In the genomic region with DNA sequence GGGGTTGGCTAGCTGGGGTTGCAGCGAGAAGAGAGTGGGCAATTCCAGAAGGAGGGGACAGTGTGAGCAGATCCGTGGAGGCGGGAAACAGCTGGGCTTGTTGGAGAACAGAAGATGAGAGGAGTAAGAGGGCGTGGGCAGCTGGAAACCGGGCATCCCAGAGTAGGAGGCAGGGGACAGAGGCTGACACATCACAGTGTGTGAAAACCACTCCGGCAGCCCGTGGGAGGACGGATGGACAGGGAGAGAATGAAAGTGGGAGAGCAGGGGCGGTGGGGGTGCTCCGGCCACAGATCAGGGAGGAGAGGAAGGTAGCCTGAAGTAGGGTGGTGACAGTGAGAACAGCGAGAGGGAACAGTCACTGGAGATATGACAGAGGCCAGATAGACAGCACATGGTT, we compare ENCODE assay signal across 18 cellular contexts. TPM values are rescaled to one million over a fixed set of nuclear protein-coding genes. Genes with fewer than 3 reads are reported as not detected.
"Had no signal": no experiment of that assay in that cellular context is flagged by ENCODE, and none has a peak within 500 bp of the region (broad histone marks: within the 10 kb centered on the region; RNA-seq: fewer than 3 reads in every experiment).

No MANE protein-coding gene starts in this region.

- H3K36me3 Mint-ChIP-seq: activated CD4-positive, alpha-beta memory T cell treated with anti-CD3 and anti-CD28 coated beads for 36 hours; activated naive CD4-positive, alpha-beta T cell treated with anti-CD3 and anti-CD28 coated beads, Interleukin-2, amount 10 ng/mL, durations not matched to agents 7 days and 5 days; immature natural killer cell; natural killer cell; stimulated activated naive B cell treated with anti-CD40 and anti-IgM and Interleukin-4, amounts not matched to agents 10 μg/mL and 1 μg/mL and 100 μg/mL, for 72 hours had no signal

- H3K27me3 ChIP-seq: pancreas, SJSA1 had no signal

- H3K4me3 Mint-ChIP-seq: activated CD4-positive, alpha-beta memory T cell treated with anti-CD3 and anti-CD28 coated beads for 36 hours; activated naive CD4-positive, alpha-beta T cell treated with anti-CD3 and anti-CD28 coated beads, Interleukin-2, amount 10 ng/mL, durations not matched to agents 7 days and 5 days; effector memory CD8-positive, alpha-beta T cell; immature natural killer cell; natural killer cell; stimulated activated naive B cell treated with anti-CD40 and anti-IgM and Interleukin-4, amounts not matched to agents 10 μg/mL and 1 μg/mL and 100 μg/mL, for 72 hours had no signal

- H3K27me3 Mint-ChIP-seq: activated CD4-positive, alpha-beta memory T cell treated with anti-CD3 and anti-CD28 coated beads for 36 hours had no signal

- H3K27ac Mint-ChIP-seq: activated CD4-positive, alpha-beta memory T cell treated with anti-CD3 and anti-CD28 coated beads for 36 hours; activated naive CD4-positive, alpha-beta T cell treated with anti-CD3 and anti-CD28 coated beads, Interleukin-2, amount 10 ng/mL, durations not matched to agents 7 days and 5 days; effector memory CD8-positive, alpha-beta T cell; immature natural killer cell; natural killer cell; stimulated activated naive B cell treated with anti-CD40 and anti-IgM and Interleukin-4, amounts not matched to agents 10 μg/mL and 1 μg/mL and 100 μg/mL, for 72 hours had no signal

- H3K4me1 ChIP-seq: pancreas had no signal

- ATAC-seq: effector memory CD8-positive, alpha-beta T cell; left cardiac atrium; natural killer cell; pancreas; right cardiac atrium; stimulated activated naive B cell treated with anti-CD40 and anti-IgM and Interleukin-4, amounts not matched to agents 10 μg/mL and 1 μg/mL and 100 μg/mL, for 72 hours had no signal

- DNase-seq: activated CD4-positive, alpha-beta memory T cell treated with anti-CD3 and anti-CD28 coated beads for 36 hours; activated naive CD4-positive, alpha-beta T cell treated with anti-CD3 and anti-CD28 coated beads, Interleukin-2, amount 10 ng/mL, durations not matched to agents 7 days and 5 days; central memory CD4-positive, alpha-beta T cell; effector memory CD8-positive, alpha-beta T cell; immature natural killer cell; left cardiac atrium; natural killer cell; pancreas; right cardiac atrium; stimulated activated CD4-positive, alpha-beta T cell treated with anti-CD3 and anti-CD28 coated beads, Interleukin-2, amount 100 ng/mL, for 24 hours; stimulated activated naive B cell treated with anti-CD40 and anti-IgM and Interleukin-4, amounts not matched to agents 10 μg/mL and 1 μg/mL and 100 μg/mL, for 72 hours; trophoblast cell had no signal

- H3K9me3 Mint-ChIP-seq: activated CD4-positive, alpha-beta memory T cell treated with anti-CD3 and anti-CD28 coated beads for 36 hours; activated naive CD4-positive, alpha-beta T cell treated with anti-CD3 and anti-CD28 coated beads, Interleukin-2, amount 10 ng/mL, durations not matched to agents 7 days and 5 days; effector memory CD8-positive, alpha-beta T cell; immature natural killer cell; natural killer cell had no signal

- H3K9me3 ChIP-seq: pancreas, SJSA1 had no signal

- H3K4me3 ChIP-seq: coronary artery, pancreas, SJSA1 had no signal

- H3K36me3 ChIP-seq: pancreas, SJSA1 had no signal

RNA-seq across cellular contexts. Expression of gene ADGRD2, which starts 26.7 kb away (rescaled TPM):
- total RNA-seq: activated CD4-positive, alpha-beta memory T cell treated with anti-CD3 and anti-CD28 coated beads for 36 hours; glomerular endothelial cell; left cardiac atrium; lung microvascular endothelial cell; mucosa of gallbladder; natural killer cell; pancreas; SJSA1; subcutaneous adipose tissue had no signal
